Comparison of ENCODE assay signal across 8 cellular contexts in genomic region chr20:21808863-21809664, GRCh38.
A peak's percentile ranks its signal among the peaks of the same experiment; 100 is the strongest.
DNase-seq lines count a peak whose midpoint lies in the region; ATAC-seq and TF ChIP-seq lines count a peak whose summit lies in the region.

No MANE protein-coding gene starts in this region.

- H3K4me3 ChIP-seq in HL-60 (replicated peaks; ENCODE audit: insufficient read depth, low read length) = no peak overlapping the region
- no peak overlapping the region for H3K4me3 ChIP-seq in spleen

- DNase-seq in GM10266 (ENCODE audit: extremely low spot score) = peak; percentile 32
- DNase-seq in HL-60 (ENCODE audit: low read depth in 1 of 2, low spot score in 1 of 2) = peak; percentile 6 to 31
- DNase-seq in activated CD4-positive, alpha-beta T cell treated with anti-CD3 and anti-CD28 coated beads for 48 hours = peak; percentile 66
- peak; percentile 70 for DNase-seq in Right ventricle myocardium superior
- peak; percentile 83 for DNase-seq in spleen
- no peak for DNase-seq in effector CD8-positive, alpha-beta T cell (lab: John Stamatoyannopoulos, UW)
- DNase-seq in NCI-H1105 treated with DMSO at 0.1 percent for 48 hours (lab: John Stamatoyannopoulos, UW) = no peak

- intact Hi-C loops in Right ventricle myocardium superior (cut with DNase I) = loop anchor here (5.0 kb wide), 1 partner anchor 298 kb away; no protein-coding TSS in a partner anchor
- intact Hi-C loops in spleen (cut with DNase I; ENCODE audit: low total_unique reads) = no loop called here

- TF ChIP-seq POLR2A in spleen (IDR thresholded peaks at IDR 0.05) = no peak

- peak; percentile 36 for ATAC-seq in Right ventricle myocardium superior (ENCODE audit: poor library complexity)
- no peak for ATAC-seq in HG03460 (IDR thresholded peaks at IDR 0.05; ENCODE audit: unreplicated experiment)

- no peak overlapping the region for H3K27ac ChIP-seq in HL-60 (replicated peaks)
- H3K27ac ChIP-seq in spleen = no peak overlapping the region

- H3K9me3 ChIP-seq in spleen = no peaks in the 10 kb centered on the region

- peak; percentile 73 for TF ChIP-seq CTCF in GM10266 (IDR thresholded peaks at IDR 0.05; ENCODE audit: control insufficient read depth, insufficient read depth, low read depth, missing control alignments)
- TF ChIP-seq CTCF in HL-60 (IDR thresholded peaks at IDR 0.05; ENCODE audit: insufficient read depth, low read length) = peak; percentile 56
- peak in 9 of 11 experiments; percentile 21 to 74 (median 53) for TF ChIP-seq CTCF in spleen (IDR thresholded peaks at IDR 0.05 in 8 of 11, conservative IDR thresholded peaks at IDR 0.05 in 3 of 11)

- H3K27me3 ChIP-seq in HL-60 (ENCODE audit: insufficient read depth, poor library complexity, severe bottlenecking) = no peaks in the 10 kb centered on the region
- H3K27me3 ChIP-seq in spleen (replicated peaks in 1 of 7) = peaks cover 0 to 23% (median 0%) of the 10 kb centered on the region in 7 donors

- WGBS in spleen, 5 donors = 43 to 48% (median 45%) methylated on average over 31 of the region's 31 CpGs

- H3K4me1 ChIP-seq in spleen = no peaks in the 10 kb centered on the region

- no peaks in the 10 kb centered on the region for H3K36me3 ChIP-seq in spleen

Comparison
In these comparisons a context has a peak if more than half of its experiments do, and no peak if none do; other contexts are left out.
1. DNase-seq: peak in GM10266 (single experiment), HL-60 (2 of 2), activated CD4-positive, alpha-beta T cell treated with anti-CD3 and anti-CD28 coated beads for 48 hours (single experiment), Right ventricle myocardium superior (single experiment) and spleen (single experiment); none in effector CD8-positive, alpha-beta T cell (single experiment) and NCI-H1105 treated with DMSO at 0.1 percent for 48 hours (single experiment).
2. Peak in every context shown above with its lines, with median percentiles within 50 percentile points of each other: CTCF ChIP-seq.